ENCODE assay signal across 1 cellular context in genomic region chr3:33054100-33055097, GRCh38.
TF ChIP-seq lines count a peak whose summit lies in the region.

No MANE protein-coding gene starts in this region.

TF ChIP-seq in K562, 482 proteins besides CTCF, POLR2A, EP300 and RAD21 (continued from another document and continues in another):
- TF ChIP-seq FOXO4 (CRISPR knock-in tag; IDR thresholded peaks at IDR 0.05) (no peak), HNRNPUL1 (IDR thresholded peaks at IDR 0.05; ENCODE audit: low read length) (no peak), ZBTB9 (CRISPR knock-in tag; IDR thresholded peaks at IDR 0.05) (no peak), ZNF449 (CRISPR knock-in tag; IDR thresholded peaks at IDR 0.05) (no peak; the same call in 1 of the 2 replicates), NKRF (IDR thresholded peaks at IDR 0.05; ENCODE audit: borderline replicate concordance) (no peak), TBP (optimal IDR thresholded peaks at IDR 0.05; ENCODE audit: low read depth, low read length) (no peak), CTCFL (IDR thresholded peaks at IDR 0.05; ENCODE audit: borderline replicate concordance, insufficient read depth, low read depth, low read length, poor library complexity, severe bottlenecking) (no peak), ZNF407 (IDR thresholded peaks at IDR 0.05; ENCODE audit: low read depth) (no peak), HDAC6 (IDR thresholded peaks at IDR 0.05; ENCODE audit: low read depth, low read length) (no peak), ZNF395 (CRISPR knock-in tag; IDR thresholded peaks at IDR 0.05) (no peak), ELK1 (CRISPR knock-in tag; IDR thresholded peaks at IDR 0.05) (no peak), FOXP1 (CRISPR knock-in tag; IDR thresholded peaks at IDR 0.05) (no peak), SRSF1 (IDR thresholded peaks at IDR 0.05; ENCODE audit: low read depth, low read length) (no peak), TSC22D4 (tag; IDR thresholded peaks at IDR 0.05) (no peak), OTX1 (CRISPR knock-in tag; IDR thresholded peaks at IDR 0.05) (no peak), SP1 (CRISPR knock-in tag; IDR thresholded peaks at IDR 0.05) (peak; percentile 58; the same call in 1 of the 2 replicates), ZBTB8A (IDR thresholded peaks at IDR 0.05; ENCODE audit: partially characterized antibody) (no peak), GABPA (tag; conservative IDR thresholded peaks at IDR 0.05; ENCODE audit: low read depth) (peak; percentile 55), JUNB (CRISPR knock-in tag; conservative IDR thresholded peaks at IDR 0.05) (no peak), EP400 (IDR thresholded peaks at IDR 0.05) (peak; percentile 62), SOX6 (IDR thresholded peaks at IDR 0.05) (peak; percentile 95), ZNF316 (IDR thresholded peaks at IDR 0.05) (peak; percentile 37; the same call in 1 of the 2 replicates), RFX1 (IDR thresholded peaks at IDR 0.05) (no peak), SMAD4 (CRISPR knock-in tag; conservative IDR thresholded peaks at IDR 0.05) (peak; percentile 94), GATAD2B (IDR thresholded peaks at IDR 0.05; ENCODE audit: borderline replicate concordance) (peak; percentile 85; the same call in 1 of the 2 replicates), NCOA4 (IDR thresholded peaks at IDR 0.05; ENCODE audit: partially characterized antibody) (no peak), CREB5 (CRISPR knock-in tag; IDR thresholded peaks at IDR 0.05) (no peak), ZNF280A (IDR thresholded peaks at IDR 0.05; ENCODE audit: low read depth, partially characterized antibody) (no peak), MCM3 (IDR thresholded peaks at IDR 0.05) (no peak), PHF20 (IDR thresholded peaks at IDR 0.05; ENCODE audit: partially characterized antibody) (no peak), PTTG1 (tag; IDR thresholded peaks at IDR 0.05; ENCODE audit: low read depth) (no peak), KAT2B (IDR thresholded peaks at IDR 0.05; ENCODE audit: low read depth, low read length) (no peak), MAX (CRISPR knock-in tag; IDR thresholded peaks at IDR 0.05) (no peak), ATF4 (CRISPR knock-in tag; IDR thresholded peaks at IDR 0.05) (no peak)
